In the genomic region with DNA sequence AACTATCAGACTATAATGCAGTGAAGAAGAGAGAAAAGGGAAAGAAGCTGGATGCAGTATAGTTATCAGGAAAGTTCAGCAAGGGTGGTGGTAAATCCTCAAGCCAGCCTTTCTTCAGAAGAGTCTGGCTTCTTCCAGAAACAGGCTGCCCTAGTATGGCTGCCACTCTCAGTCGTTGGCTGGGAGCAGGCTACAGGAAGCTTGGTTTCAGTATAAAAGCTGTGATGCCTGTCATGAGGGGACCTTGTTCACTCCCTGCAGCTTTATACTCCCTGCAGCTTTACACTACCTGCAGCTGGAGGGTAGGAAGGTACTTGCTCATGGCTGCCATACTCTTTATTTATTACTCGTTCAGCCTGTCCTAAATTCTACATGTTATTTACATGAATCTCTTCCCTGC, we compare ENCODE assay signal across 23 cellular contexts.
"Had no signal": no experiment of that assay in that cellular context is flagged by ENCODE, and none has a peak within 500 bp of the region (broad histone marks: within the 10 kb centered on the region; RNA-seq: fewer than 3 reads in every experiment).

No MANE protein-coding gene starts in this region.

- DNase-seq: activated CD4-positive, alpha-beta memory T cell treated with anti-CD3 and anti-CD28 coated beads for 36 hours; activated CD4-positive, alpha-beta T cell treated with anti-CD3 and anti-CD28 coated beads, Interleukin-2, amount 10 ng/mL, durations not matched to agents 7 days and 5 days; activated CD4-positive, CD25-positive, alpha-beta regulatory T cell; activated CD8-positive, alpha-beta memory T cell treated with anti-CD3 and anti-CD28 coated beads for 24 hours; activated naive CD4-positive, alpha-beta T cell treated with anti-CD3 and anti-CD28 coated beads, Interleukin-2, amount 50 U/mL, for 16 hours; amniotic stem cell; body of pancreas; central memory CD4-positive, alpha-beta T cell; KBM-7; MG63; MV-4-11; NCI-H1105; NCI-H1436; NCI-H187; NCI-H2081; NCI-H510A treated with DMSO at 0.1 percent for 48 hours; PC-9; SHP77 treated with DMSO at 0.1 percent for 48 hours; T-helper 2 cell; T1000 had no signal

- H3K27ac Mint-ChIP-seq: activated CD4-positive, alpha-beta memory T cell treated with anti-CD3 and anti-CD28 coated beads for 36 hours; activated CD4-positive, alpha-beta T cell treated with anti-CD3 and anti-CD28 coated beads, Interleukin-2, amount 10 ng/mL, durations not matched to agents 7 days and 5 days had no signal

- FAIRE-seq: bronchial epithelial cell, TTC549 had no signal

- H3K4me3 Mint-ChIP-seq: activated CD4-positive, alpha-beta memory T cell treated with anti-CD3 and anti-CD28 coated beads for 36 hours; activated CD4-positive, alpha-beta T cell treated with anti-CD3 and anti-CD28 coated beads, Interleukin-2, amount 10 ng/mL, durations not matched to agents 7 days and 5 days had no signal

- H3K27me3 ChIP-seq: ascending aorta, MG63 had no signal

- H3K4me3 ChIP-seq: ascending aorta, body of pancreas, MG63, PC-9 had no signal

- H3K36me3 ChIP-seq: ascending aorta, MG63 had no signal

- ATAC-seq: body of pancreas had no signal

- H3K4me1 Mint-ChIP-seq: activated CD4-positive, alpha-beta T cell treated with anti-CD3 and anti-CD28 coated beads, Interleukin-2, amount 10 ng/mL, durations not matched to agents 7 days and 5 days had no signal

- H3K27me3 Mint-ChIP-seq: activated CD4-positive, alpha-beta memory T cell treated with anti-CD3 and anti-CD28 coated beads for 36 hours had no signal

- H3K4me1 ChIP-seq: ascending aorta, body of pancreas had no signal

- H3K9me3 ChIP-seq: ascending aorta, body of pancreas, MG63 had no signal

- H3K27ac ChIP-seq: ascending aorta, body of pancreas, PC-9 had no signal

- H2AFZ ChIP-seq: PC-9 had no signal

- H3K4me2 ChIP-seq: PC-9 had no signal
